9 cellular contexts compared by ENCODE assay signal in genomic region chr3:23991236-23992050, GRCh38. TPM values are rescaled to one million over a fixed set of nuclear protein-coding genes. Genes with fewer than 3 reads are reported as not detected.
DNase-seq lines count a peak whose midpoint lies in the region; ATAC-seq, FAIRE-seq and TF ChIP-seq lines count a peak whose summit lies in the region.
"Had no signal": no experiment of that assay in that cellular context is flagged by ENCODE, and none has a peak within 500 bp of the region (broad histone marks: within the 10 kb centered on the region; RNA-seq: fewer than 3 reads in every experiment).

No MANE protein-coding gene starts in this region.

- no peaks in the 10 kb centered on the region for H3K36me3 Mint-ChIP-seq in progenitor cell of endocrine pancreas (ENCODE audit: insufficient read depth)
- no peaks in the 10 kb centered on the region for H3K36me3 Mint-ChIP-seq in activated CD4-positive, alpha-beta memory T cell treated with anti-CD3 and anti-CD28 coated beads, Interleukin-2, amount 10 ng/mL, durations not matched to agents 7 days and 5 days (ENCODE audit: low read depth)

- H3K9me3 Mint-ChIP-seq in progenitor cell of endocrine pancreas (ENCODE audit: low read depth) = no peaks in the 10 kb centered on the region
- H3K9me3 Mint-ChIP-seq in activated CD4-positive, alpha-beta memory T cell treated with anti-CD3 and anti-CD28 coated beads, Interleukin-2, amount 10 ng/mL, durations not matched to agents 7 days and 5 days = no peaks in the 10 kb centered on the region
- H3K9me3 Mint-ChIP-seq: dendritic cell treated with granulocyte-macrophage colony-stimulating factor and Interleukin-4, amounts not matched to agents 40 ng/mL and 50 ng/mL, for 4 days had no signal

- no peak overlapping the region for H3K4me3 ChIP-seq in fibroblast of pulmonary artery (replicated peaks; ENCODE audit: low read depth, low read length)

- H3K27ac Mint-ChIP-seq in progenitor cell of endocrine pancreas = peak overlapping the region; percentile 41
- no peak overlapping the region for H3K27ac Mint-ChIP-seq in activated CD4-positive, alpha-beta memory T cell treated with anti-CD3 and anti-CD28 coated beads, Interleukin-2, amount 10 ng/mL, durations not matched to agents 7 days and 5 days
- H3K27ac Mint-ChIP-seq: dendritic cell treated with granulocyte-macrophage colony-stimulating factor and Interleukin-4, amounts not matched to agents 40 ng/mL and 50 ng/mL, for 4 days had no signal

- FAIRE-seq in GM19239 (lab: Jason Lieb, UNC) = no peak

- intact Hi-C loops in Right ventricle myocardium superior (cut with DNase I) = no loop called here

- CTCF ChIA-PET in activated CD4-positive, alpha-beta memory T cell treated with anti-CD3 and anti-CD28 coated beads, Interleukin-2, amount 10 ng/mL, durations not matched to agents 7 days and 5 days (lab: Charles Lee) = no interaction called here

- H3K4me1 Mint-ChIP-seq in progenitor cell of endocrine pancreas (ENCODE audit: low read depth) = peaks cover 6% of the 10 kb centered on the region
- no peaks in the 10 kb centered on the region for H3K4me1 Mint-ChIP-seq in activated CD4-positive, alpha-beta memory T cell treated with anti-CD3 and anti-CD28 coated beads, Interleukin-2, amount 10 ng/mL, durations not matched to agents 7 days and 5 days

- POLR2A ChIA-PET in activated CD4-positive, alpha-beta memory T cell treated with anti-CD3 and anti-CD28 coated beads, Interleukin-2, amount 10 ng/mL, durations not matched to agents 7 days and 5 days (lab: Charles Lee) = interaction anchor here (1.2 kb wide), 1 partner anchor 10 kb away, joined by 3 read pairs; no protein-coding TSS in a partner anchor

- ATAC-seq in GM21737 (IDR thresholded peaks at IDR 0.05; ENCODE audit: unreplicated experiment) (no peak), Right ventricle myocardium superior (ENCODE audit: poor library complexity) (no peak)

- H3K4me3 Mint-ChIP-seq in progenitor cell of endocrine pancreas (ENCODE audit: low read depth) = no peak overlapping the region
- H3K4me3 Mint-ChIP-seq in activated CD4-positive, alpha-beta memory T cell treated with anti-CD3 and anti-CD28 coated beads, Interleukin-2, amount 10 ng/mL, durations not matched to agents 7 days and 5 days = no peak overlapping the region
- H3K4me3 Mint-ChIP-seq: dendritic cell treated with granulocyte-macrophage colony-stimulating factor and Interleukin-4, amounts not matched to agents 40 ng/mL and 50 ng/mL, for 4 days had no signal

- H3K27me3 Mint-ChIP-seq in progenitor cell of endocrine pancreas = no peaks in the 10 kb centered on the region
- no peaks in the 10 kb centered on the region for H3K27me3 Mint-ChIP-seq in activated CD4-positive, alpha-beta memory T cell treated with anti-CD3 and anti-CD28 coated beads, Interleukin-2, amount 10 ng/mL, durations not matched to agents 7 days and 5 days

- TF ChIP-seq CTCF in fibroblast of pulmonary artery (IDR thresholded peaks at IDR 0.05; ENCODE audit: low read length, missing control alignments) = no peak
- no peak for TF ChIP-seq CTCF in progenitor cell of endocrine pancreas (IDR thresholded peaks at IDR 0.05; ENCODE audit: unreplicated experiment)

- DNase-seq in H4 (ENCODE audit: low spot score) (peak; percentile 19), NCI-H69 (lab: John Stamatoyannopoulos, UW) (peak; percentile 26), fibroblast of pulmonary artery (ENCODE audit: low read depth) (peak; percentile 48), progenitor cell of endocrine pancreas (ENCODE audit: low spot score, unreplicated experiment) (no peak), Right ventricle myocardium superior (no peak), GM19239 (ENCODE audit: insufficient read length, low spot score) (no peak)
- no peak for DNase-seq in activated CD4-positive, alpha-beta memory T cell treated with anti-CD3 and anti-CD28 coated beads, Interleukin-2, amount 10 ng/mL, durations not matched to agents 7 days and 5 days

RNA-seq across cellular contexts. Expression of gene NR1D2, which starts 46.4 kb away (rescaled TPM):
- 17.7 and 20.2 TPM in 2 replicates for total RNA-seq in H4 (2014; rRNA removed; shearing (Covaris generic))
- total RNA-seq in progenitor cell of endocrine pancreas (14.9 TPM in 2 replicates), Right ventricle myocardium superior (47.1 TPM)
- 1 to 10 TPM; 6.2 to 8.2 TPM for total RNA-seq in activated CD4-positive, alpha-beta memory T cell treated with anti-CD3 and anti-CD28 coated beads, Interleukin-2, amount 10 ng/mL, durations not matched to agents 7 days and 5 days

Comparison
In these comparisons a context has a peak if more than half of its experiments do, and no peak if none do; other contexts are left out.
1. DNase-seq: peak in H4 (single experiment), NCI-H69 (single experiment) and fibroblast of pulmonary artery (single experiment); none in progenitor cell of endocrine pancreas (single experiment), activated CD4-positive, alpha-beta memory T cell treated with anti-CD3 and anti-CD28 coated beads, Interleukin-2, amount 10 ng/mL, durations not matched to agents 7 days and 5 days (single experiment), Right ventricle myocardium superior (single experiment) and GM19239 (single experiment).